In genomic region chr12:93335603-93336162, GRCh38 we compare ENCODE assay signal across 13 cellular contexts. TPM values are rescaled to one million over a fixed set of nuclear protein-coding genes. Genes with fewer than 3 reads are reported as not detected.
A peak's percentile ranks its signal among the peaks of the same experiment; 100 is the strongest.
DNase-seq lines count a peak whose midpoint lies in the region; ATAC-seq and TF ChIP-seq lines count a peak whose summit lies in the region.
"Had no signal": no experiment of that assay in that cellular context is flagged by ENCODE, and none has a peak within 500 bp of the region (broad histone marks: within the 10 kb centered on the region; RNA-seq: fewer than 3 reads in every experiment).

No MANE protein-coding gene starts in this region.

- H3K23ac ChIP-seq in mesenchymal stem cell (ENCODE audit: low read length in 2 of 2) (no peak overlapping the region), trophoblast cell (ENCODE audit: low read length) (no peak overlapping the region)

- DNase-seq in SJCRH30 (no peak), mesenchymal stem cell (no peak), trophoblast cell (no peak), OCI-LY7 (ENCODE audit: low spot score) (no peak)
- DNase-seq: CD8-positive, alpha-beta T cell; H7; NCI-H1048; NCI-H146; NCI-H2081 treated with DMSO at 0.1 percent for 48 hours had no signal

- no TSS peak for BruUV-seq in OCI-LY7 (replicated peaks; lab: Mats Ljungman, UMichigan)

- H2BK120ac ChIP-seq in mesenchymal stem cell (ENCODE audit: low read depth, low read length) (no peak overlapping the region), trophoblast cell (ENCODE audit: insufficient read depth, low read length, poor library complexity) (peak overlapping the region; percentile 48)

- H3K9ac ChIP-seq in mesenchymal stem cell (ENCODE audit: low read length) (no peak overlapping the region), trophoblast cell (ENCODE audit: low read length) (no peak overlapping the region)

- H3K79me1 ChIP-seq in mesenchymal stem cell (replicated peaks; ENCODE audit: low read length, poor library complexity, severe bottlenecking) (no peaks in the 10 kb centered on the region), trophoblast cell (ENCODE audit: low read length) (peaks cover 6% of the 10 kb centered on the region)

- H3K27me3 ChIP-seq in SJCRH30 (no peaks in the 10 kb centered on the region), mesenchymal stem cell (ENCODE audit: control insufficient read depth in 1 of 2, insufficient read depth in 1 of 2, low read length in 2 of 2) (no peaks in the 10 kb centered on the region), trophoblast cell (ENCODE audit: insufficient read depth, low read length) (no peaks in the 10 kb centered on the region)

- no peaks in the 10 kb centered on the region for H3K9me2 ChIP-seq in OCI-LY7 (ENCODE audit: insufficient read depth, low read length)

- H4K8ac ChIP-seq in mesenchymal stem cell (ENCODE audit: low read length) (no peak overlapping the region), trophoblast cell (ENCODE audit: low read depth, low read length) (peak overlapping the region; percentile 43)

- no peak overlapping the region for H2AFZ ChIP-seq in mesenchymal stem cell (ENCODE audit: low read depth, low read length)
- no peak overlapping the region for H2AFZ ChIP-seq in trophoblast cell (ENCODE audit: insufficient read depth, low read length, poor library complexity)
- no peak overlapping the region for H2AFZ ChIP-seq in OCI-LY7 (ENCODE audit: low read length)

- TF ChIP-seq CTCF in HEK293 (tag by site-specific recombination; IDR thresholded peaks at IDR 0.05) (no peak), OCI-LY7 (conservative IDR thresholded peaks at IDR 0.05; ENCODE audit: low read length) (no peak)

- H3K4me2 ChIP-seq in mesenchymal stem cell (ENCODE audit: low read length, poor library complexity, severe bottlenecking), result no peak overlapping the region
- no peak overlapping the region for H3K4me2 ChIP-seq in trophoblast cell (ENCODE audit: low read length)
- no peak overlapping the region for H3K4me2 ChIP-seq in OCI-LY7 (ENCODE audit: low read length)

- H4K91ac ChIP-seq in mesenchymal stem cell (ENCODE audit: low read length) (no peak overlapping the region), trophoblast cell (ENCODE audit: low read depth, low read length) (peak overlapping the region; percentile 25)

- H3K14ac ChIP-seq in mesenchymal stem cell (ENCODE audit: low read length in 2 of 2) (peak overlapping the region in 1 of 2 experiments; percentile 71), trophoblast cell (ENCODE audit: low read length) (peak overlapping the region; percentile 45)

- peak overlapping the region in 1 of 2 experiments; percentile 88 for H2BK12ac ChIP-seq in mesenchymal stem cell (ENCODE audit: low read length in 2 of 2)
- H2BK12ac ChIP-seq in trophoblast cell (ENCODE audit: low read length), result peak overlapping the region; percentile 69

- no peaks in the 10 kb centered on the region for H4K20me1 ChIP-seq in OCI-LY7 (ENCODE audit: insufficient read depth, low read length)

- H3K4ac ChIP-seq in mesenchymal stem cell (ENCODE audit: low read depth in 1 of 2, low read length in 2 of 2) (no peak overlapping the region), trophoblast cell (ENCODE audit: low read depth, low read length) (no peak overlapping the region)

- no peak for ATAC-seq in HG03460 (IDR thresholded peaks at IDR 0.05; ENCODE audit: unreplicated experiment)
- no peak for ATAC-seq in HG03095 (IDR thresholded peaks at IDR 0.05; ENCODE audit: unreplicated experiment)
- ATAC-seq: CD8-positive, alpha-beta T cell; Panc1 had no signal

- H2BK15ac ChIP-seq in mesenchymal stem cell (ENCODE audit: low read depth, poor library complexity, severe bottlenecking), result no peak overlapping the region

- H2BK5ac ChIP-seq in mesenchymal stem cell (ENCODE audit: low read depth, low read length, poor library complexity, severe bottlenecking) (no peak overlapping the region), trophoblast cell (ENCODE audit: low read depth, low read length, poor library complexity) (peak overlapping the region; percentile 74)

- 91% methylated on average over 9 of the region's 9 CpGs for WGBS in mesenchymal stem cell
- WGBS in trophoblast cell (ENCODE audit: extremely low coverage, insufficient coverage, insufficient read length), result no CpG with 5 or more reads among the region's 9 CpGs

- intact Hi-C loops in OCI-LY7 (cut with micrococcal nuclease; ENCODE audit: unreplicated experiment), result no loop called here

- CTCF ChIA-PET in HEK293 (lab: Yijun Ruan, JAX) (no interaction called here), OCI-LY7 (lab: Charles Lee; ENCODE audit: unreplicated experiment) (interaction anchor here (0.6 kb wide), 1 partner anchor 767 kb away, joined by 3 read pairs; no protein-coding TSS in a partner anchor)

- H3K4me3 ChIP-seq in HEK293 (ENCODE audit: low read depth, low read length), result no peak overlapping the region
- no peak overlapping the region for H3K4me3 ChIP-seq in SJCRH30
- H3K4me3 ChIP-seq in mesenchymal stem cell (ENCODE audit: insufficient read depth in 1 of 2, low read depth in 1 of 2, low read length in 2 of 2), result no peak overlapping the region
- H3K4me3 ChIP-seq in trophoblast cell (ENCODE audit: low read depth, low read length), result no peak overlapping the region
- H3K4me3 ChIP-seq in OCI-LY7 (ENCODE audit: low read depth, low read length, poor library complexity, severe bottlenecking), result no peak overlapping the region

- H3K79me2 ChIP-seq in trophoblast cell (ENCODE audit: control insufficient read depth, insufficient read depth, low read length, poor library complexity), result peaks cover 2% of the 10 kb centered on the region
- H3K79me2 ChIP-seq in OCI-LY7 (ENCODE audit: insufficient read depth, low read depth, low read length), result no peaks in the 10 kb centered on the region

- H2AK5ac ChIP-seq in mesenchymal stem cell (ENCODE audit: low read length, severe bottlenecking) (no peak overlapping the region), trophoblast cell (ENCODE audit: low read length) (peak overlapping the region; percentile 44)

- H3K4me1 ChIP-seq in HEK293 (ENCODE audit: control insufficient read depth, insufficient read depth, low read length), result no peaks in the 10 kb centered on the region
- peaks cover 5% of the 10 kb centered on the region for H3K4me1 ChIP-seq in SJCRH30
- H3K4me1 ChIP-seq in mesenchymal stem cell (ENCODE audit: control insufficient read depth, insufficient read depth, low read depth, low read length), result peaks cover 6% of the 10 kb centered on the region
- peaks cover 6 to 10% of the 10 kb centered on the region in 2 experiments for H3K4me1 ChIP-seq in trophoblast cell (ENCODE audit: control insufficient read depth in 1 of 2, insufficient read depth in 2 of 2, low read length in 2 of 2)
- no peaks in the 10 kb centered on the region for H3K4me1 ChIP-seq in OCI-LY7 (ENCODE audit: insufficient read depth, low read length, poor library complexity, severe bottlenecking)

- POLR2A ChIA-PET in HEK293 (lab: Yijun Ruan, JAX) (no interaction called here), OCI-LY7 (lab: Charles Lee) (interaction anchor here (0.7 to 0.9 kb wide), 3 partner anchors 16 to 237 kb away, joined by 3 to 5 read pairs (median 3); no protein-coding TSS in a partner anchor)

- H3K18ac ChIP-seq in mesenchymal stem cell (ENCODE audit: low read depth in 1 of 2, low read length in 2 of 2) (peak overlapping the region; percentile 50 to 66), trophoblast cell (ENCODE audit: low read length) (peak overlapping the region; percentile 1)

- H3K9me3 ChIP-seq in HEK293 (ENCODE audit: control insufficient read depth, insufficient read depth, low read depth, low read length) (no peaks in the 10 kb centered on the region), SJCRH30 (replicated peaks) (no peaks in the 10 kb centered on the region), mesenchymal stem cell (ENCODE audit: control insufficient read depth, low read length) (no peaks in the 10 kb centered on the region), trophoblast cell (ENCODE audit: insufficient read depth, low read depth, low read length) (no peaks in the 10 kb centered on the region), OCI-LY7 (ENCODE audit: low read length) (no peaks in the 10 kb centered on the region)

- no peaks in the 10 kb centered on the region for H3K36me3 ChIP-seq in HEK293 (ENCODE audit: control insufficient read depth in 2 of 2, insufficient read depth in 1 of 2, low read length in 2 of 2)
- no peaks in the 10 kb centered on the region for H3K36me3 ChIP-seq in SJCRH30
- H3K36me3 ChIP-seq in mesenchymal stem cell (ENCODE audit: control insufficient read depth in 1 of 2, insufficient read depth in 2 of 2, low read depth in 1 of 2, low read length in 2 of 2), result no peaks in the 10 kb centered on the region
- peaks cover 0 to 2% of the 10 kb centered on the region in 2 experiments for H3K36me3 ChIP-seq in trophoblast cell (ENCODE audit: control insufficient read depth in 1 of 2, insufficient read depth in 2 of 2, low read length in 2 of 2)
- H3K36me3 ChIP-seq in OCI-LY7 (ENCODE audit: insufficient read depth, low read length), result no peaks in the 10 kb centered on the region

- peak overlapping the region; percentile 2 for H4K12ac ChIP-seq in trophoblast cell (ENCODE audit: low read depth, low read length)

- H3K27ac ChIP-seq in HEK293 (ENCODE audit: extremely low read depth, low read depth, low read length) (no peak overlapping the region), SJCRH30 (peak overlapping the region; percentile 9; the same call in 1 of the 2 replicates), mesenchymal stem cell (ENCODE audit: low read length, poor library complexity, severe bottlenecking) (no peak overlapping the region), trophoblast cell (ENCODE audit: low read depth, low read length) (peak overlapping the region; percentile 65), OCI-LY7 (ENCODE audit: low read depth, low read length, poor library complexity, severe bottlenecking) (no peak overlapping the region)

TF ChIP-seq in HEK293, 187 proteins besides CTCF, POLR2A, EP300 and RAD21:
- TF ChIP-seq ZFHX2 (tag by site-specific recombination; conservative IDR thresholded peaks at IDR 0.05) (peak; percentile 52; the same call in 1 of the 2 replicates), ZNF791 (tag by site-specific recombination; IDR thresholded peaks at IDR 0.05) (no peak), ZNF510 (tag by site-specific recombination; IDR thresholded peaks at IDR 0.05; ENCODE audit: insufficient replicate concordance) (no peak)

RNA-seq across cellular contexts. Expression of gene NUDT4, which starts 42.0 kb away (rescaled TPM):
- total RNA-seq in SJCRH30 (2014; rRNA removed; shearing (Covaris generic)), result 36.7 and 38.8 TPM in 2 replicates
- 54.8 TPM for polyA plus RNA-seq in mesenchymal stem cell (2013, experiment 1 of 2)
- 57.6 TPM for polyA plus RNA-seq in mesenchymal stem cell (2013, experiment 2 of 2)
- 39.6 and 40.3 TPM in 2 replicates for polyA plus RNA-seq in trophoblast cell (2013)
- total RNA-seq in OCI-LY7 (2014; rRNA removed; shearing (Covaris generic)), result 20.3 and 26.4 TPM in 2 replicates
- 32.4 and 32.5 TPM in 2 replicates for total RNA-seq in OCI-LY7 (2022)

Comparison
In these comparisons a context has a peak if more than half of its experiments do, and no peak if none do; other contexts are left out.
1. H3K27ac ChIP-seq: peak in SJCRH30 (single experiment) and trophoblast cell (single experiment); none in HEK293 (single experiment), mesenchymal stem cell (single experiment) and OCI-LY7 (single experiment).